8 cellular contexts compared by ENCODE assay signal in the genomic region with DNA sequence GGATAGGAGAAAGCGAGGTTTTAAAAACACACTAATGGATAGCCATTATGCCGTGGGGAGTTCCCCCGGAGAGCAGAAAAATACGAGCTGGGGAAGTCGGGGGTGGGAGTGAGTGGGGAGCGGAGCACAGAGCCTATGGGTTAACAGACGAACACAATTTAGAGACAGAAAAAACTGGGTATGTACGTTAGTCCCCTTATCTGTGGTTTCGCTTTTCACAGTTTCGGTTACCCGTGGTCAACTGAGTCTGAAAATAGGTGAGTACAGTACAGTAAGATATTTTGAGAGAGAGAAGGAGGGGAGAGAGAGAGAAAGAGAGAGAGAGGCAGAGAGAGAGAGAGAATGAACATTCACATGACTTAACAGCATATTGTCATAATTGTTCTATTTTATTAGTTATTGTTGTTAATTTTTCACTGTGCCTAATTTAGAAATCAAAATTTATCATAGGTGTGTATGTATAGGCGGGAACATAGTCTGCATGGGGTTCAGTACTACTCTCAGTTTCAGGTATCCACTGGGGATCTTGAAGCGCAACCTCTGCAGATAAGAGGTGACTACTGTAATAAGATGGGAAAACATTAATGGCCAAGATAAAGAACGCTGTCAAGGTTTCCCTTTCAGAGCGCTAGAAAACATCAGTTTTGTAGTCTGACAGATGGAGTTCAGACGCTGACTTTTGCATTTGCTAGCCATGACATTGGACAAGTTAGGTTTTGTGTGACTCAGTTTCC.
DNase-seq lines count a peak whose midpoint lies in the region; ATAC-seq and TF ChIP-seq lines count a peak whose summit lies in the region.

No MANE protein-coding gene starts in this region.

- H3K4me3 ChIP-seq in NB4 (ENCODE audit: low read depth, low read length), result peak overlapping the region; percentile 6
- no peak overlapping the region for H3K4me3 ChIP-seq in endodermal cell (ENCODE audit: low read length)
- peak overlapping the region in 1 of 2 donors; percentile 37 for H3K4me3 ChIP-seq in tibial artery

- H3K9me3 ChIP-seq in endodermal cell (ENCODE audit: control insufficient read depth, low read length) (no peaks in the 10 kb centered on the region), tibial artery (no peaks in the 10 kb centered on the region)

- DNase-seq in GM19238 (ENCODE audit: insufficient read length, low spot score) (peak; percentile 19), NB4 (ENCODE audit: low read depth) (peak; percentile 56), superior temporal gyrus (ENCODE audit: extremely low spot score) (no peak), NCI-H2107 treated with DMSO at 0.1 percent for 48 hours (lab: John Stamatoyannopoulos, UW; ENCODE audit: unreplicated experiment) (no peak), endodermal cell (no peak), tibial artery (no peak)

- no peak overlapping the region for H3K9ac ChIP-seq in endodermal cell (ENCODE audit: extremely low read depth, low read length, poor library complexity, severe bottlenecking)

- peak; percentile 90 for ATAC-seq in HG02870 (IDR thresholded peaks at IDR 0.05; ENCODE audit: unreplicated experiment)

- TF ChIP-seq POLR2A in NB4 (IDR thresholded peaks at IDR 0.05; ENCODE audit: extremely low read depth, insufficient read length), result no peak

- no peaks in the 10 kb centered on the region for H3K9me3 Mint-ChIP-seq in stimulated activated naive CD8-positive, alpha-beta T cell treated with anti-CD3 and anti-CD28 coated beads, Interleukin-15, Interleukin-2, amounts not matched to agents 100 ng/mL and 50 ng/mL, for 24 hours
- H3K9me3 Mint-ChIP-seq in endodermal cell, result no peaks in the 10 kb centered on the region

- H3K27me3 Mint-ChIP-seq in stimulated activated naive CD8-positive, alpha-beta T cell treated with anti-CD3 and anti-CD28 coated beads, Interleukin-15, Interleukin-2, amounts not matched to agents 100 ng/mL and 50 ng/mL, for 24 hours, result peaks cover 57% of the 10 kb centered on the region
- peaks cover 14% of the 10 kb centered on the region for H3K27me3 Mint-ChIP-seq in endodermal cell (ENCODE audit: insufficient read depth)

- intact Hi-C loops in tibial artery (cut with DNase I; ENCODE audit: low total_unique reads), result no loop called here

- H3K4me1 ChIP-seq in endodermal cell (ENCODE audit: control insufficient read depth, insufficient read depth, low read length), result no peaks in the 10 kb centered on the region
- no peaks in the 10 kb centered on the region for H3K4me1 ChIP-seq in tibial artery

- H3K4me1 Mint-ChIP-seq in stimulated activated naive CD8-positive, alpha-beta T cell treated with anti-CD3 and anti-CD28 coated beads, Interleukin-15, Interleukin-2, amounts not matched to agents 100 ng/mL and 50 ng/mL, for 24 hours (ENCODE audit: low read depth), result peaks cover 23% of the 10 kb centered on the region
- H3K4me1 Mint-ChIP-seq in endodermal cell, result peaks cover 19% of the 10 kb centered on the region

- H3K27ac Mint-ChIP-seq in stimulated activated naive CD8-positive, alpha-beta T cell treated with anti-CD3 and anti-CD28 coated beads, Interleukin-15, Interleukin-2, amounts not matched to agents 100 ng/mL and 50 ng/mL, for 24 hours, result no peak overlapping the region
- no peak overlapping the region for H3K27ac Mint-ChIP-seq in endodermal cell

- no peaks in the 10 kb centered on the region for H3K36me3 Mint-ChIP-seq in stimulated activated naive CD8-positive, alpha-beta T cell treated with anti-CD3 and anti-CD28 coated beads, Interleukin-15, Interleukin-2, amounts not matched to agents 100 ng/mL and 50 ng/mL, for 24 hours (ENCODE audit: low read depth)
- no peaks in the 10 kb centered on the region for H3K36me3 Mint-ChIP-seq in endodermal cell (ENCODE audit: low read depth)

- H3K4me3 Mint-ChIP-seq in stimulated activated naive CD8-positive, alpha-beta T cell treated with anti-CD3 and anti-CD28 coated beads, Interleukin-15, Interleukin-2, amounts not matched to agents 100 ng/mL and 50 ng/mL, for 24 hours, result peak overlapping the region; percentile 3
- no peak overlapping the region for H3K4me3 Mint-ChIP-seq in endodermal cell

- H3K27ac ChIP-seq in endodermal cell (ENCODE audit: low read depth, low read length), result no peak overlapping the region
- no peak overlapping the region for H3K27ac ChIP-seq in tibial artery

- H3K36me3 ChIP-seq in endodermal cell (ENCODE audit: control insufficient read depth, insufficient read depth, low read length) (no peaks in the 10 kb centered on the region), tibial artery (no peaks in the 10 kb centered on the region)

- TF ChIP-seq CTCF in NB4 (IDR thresholded peaks at IDR 0.05; ENCODE audit: low read depth, low read length) (no peak), endodermal cell (conservative IDR thresholded peaks at IDR 0.05) (no peak), tibial artery (IDR thresholded peaks at IDR 0.05) (no peak)

- WGBS in endodermal cell (ENCODE audit: insufficient coverage in 1 of 2, insufficient read length in 1 of 2), 2 experiments, result 94 to 95% methylated on average over 16 of the region's 16 CpGs

- peaks cover 16% of the 10 kb centered on the region for H3K27me3 ChIP-seq in endodermal cell (ENCODE audit: control insufficient read depth, insufficient read depth, low read length, poor library complexity, severe bottlenecking)
- H3K27me3 ChIP-seq in tibial artery, result no peaks in the 10 kb centered on the region

Comparison
In these comparisons a context has a peak if more than half of its experiments do, and no peak if none do; other contexts are left out.
1. DNase-seq: peak in GM19238 (single experiment) and NB4 (single experiment); none in superior temporal gyrus (single experiment), NCI-H2107 treated with DMSO at 0.1 percent for 48 hours (single experiment), endodermal cell (single experiment) and tibial artery (0 of 2).